ENCODE assay signal across 8 cellular contexts in the genomic region with DNA sequence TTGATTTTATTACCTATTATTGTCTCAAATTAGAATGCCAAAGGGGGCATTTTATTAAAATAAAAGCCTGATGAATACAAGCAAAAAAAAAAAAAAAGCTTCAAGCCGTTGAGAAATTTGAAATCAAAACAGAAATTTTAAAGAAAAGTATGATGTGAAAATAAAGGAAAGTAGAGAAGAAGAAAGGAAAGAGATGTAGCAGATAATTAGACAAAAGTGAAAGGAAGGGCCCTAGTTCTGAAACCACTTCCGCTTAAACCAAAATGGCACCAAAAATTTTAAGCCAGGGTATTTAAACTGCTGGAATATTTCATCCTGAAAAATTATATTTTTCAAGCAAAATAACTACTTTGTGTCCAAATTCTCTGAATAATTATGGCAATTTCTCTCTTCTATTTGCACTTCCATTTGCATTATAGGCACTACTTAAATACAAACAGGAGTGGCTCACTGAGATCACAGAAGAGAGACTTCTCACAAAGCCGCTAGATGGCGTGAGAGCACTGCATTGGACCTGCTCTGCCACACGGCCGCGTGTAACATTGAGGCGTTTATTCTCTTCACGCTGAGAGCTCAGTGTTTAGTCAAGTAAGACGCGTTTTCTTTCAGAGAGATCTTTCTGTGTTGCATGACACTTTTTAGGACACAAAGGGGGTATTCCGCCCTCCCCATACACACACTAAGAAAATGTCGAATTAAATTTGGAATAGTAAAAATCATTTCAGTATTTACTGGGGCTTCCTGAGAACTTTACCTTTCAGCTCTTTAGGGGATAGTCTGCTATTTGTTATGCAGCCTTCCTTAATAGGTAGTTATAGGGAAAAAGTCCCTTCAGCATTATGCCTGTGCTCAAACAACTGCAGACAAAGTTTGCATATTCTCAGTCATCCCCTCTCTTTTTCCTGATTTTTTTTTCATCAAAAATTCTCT.
DNase-seq lines count a peak whose midpoint lies in the region; ATAC-seq, FAIRE-seq and TF ChIP-seq lines count a peak whose summit lies in the region.

No MANE protein-coding gene starts in this region.

- H3K4me2 ChIP-seq in endothelial cell of umbilical vein (ENCODE audit: insufficient read depth, low read length) = no peak overlapping the region

- ATAC-seq in GM21576 (IDR thresholded peaks at IDR 0.05; ENCODE audit: unreplicated experiment) = peak; percentile 100
- ATAC-seq in activated CD8-positive, alpha-beta memory T cell treated with anti-CD3 and anti-CD28 coated beads, Interleukin-2, amount 10 ng/mL, durations not matched to agents 7 days and 5 days = peak; percentile 98

- intact Hi-C loops in endothelial cell of umbilical vein (cut with micrococcal nuclease) = loop anchor here (1.0 to 5.0 kb wide), 4 partner anchors 361 to 943 kb away; no protein-coding TSS in a partner anchor

- no peaks in the 10 kb centered on the region for H3K9me1 ChIP-seq in endothelial cell of umbilical vein (replicated peaks; ENCODE audit: control insufficient read depth, extremely low read depth, insufficient read depth, low read length)

- peaks cover 4% of the 10 kb centered on the region for H3K4me1 Mint-ChIP-seq in activated CD8-positive, alpha-beta memory T cell treated with anti-CD3 and anti-CD28 coated beads, Interleukin-2, amount 10 ng/mL, durations not matched to agents 7 days and 5 days

- DNase-seq in DMS153 (lab: John Stamatoyannopoulos, UW) (peak; percentile 29), NOMO-1 treated with dmso at 0.1 percent for 144 hours (lab: John Stamatoyannopoulos, UW; ENCODE audit: unreplicated experiment) (peak; percentile 41), endothelial cell of umbilical vein (ENCODE audit: low read depth, low spot score) (peak; percentile 74), middle frontal gyrus (ENCODE audit: extremely low spot score, low spot score) (peak; percentile 92)
- peak; percentile 82 for DNase-seq in activated CD8-positive, alpha-beta memory T cell treated with anti-CD3 and anti-CD28 coated beads, Interleukin-2, amount 10 ng/mL, durations not matched to agents 7 days and 5 days
- peak; percentile 37 to 41 for DNase-seq in stimulated activated CD8-positive, alpha-beta memory T cell treated with anti-CD3 and anti-CD28 coated beads, Interleukin-4, amount 100 ng/mL, for 4 hours (ENCODE audit: low read depth in 2 of 2, low spot score in 1 of 2)

- H3K27ac ChIP-seq in HUES64 (ENCODE audit: low read depth, low read length) = no peak overlapping the region
- no peak overlapping the region for H3K27ac ChIP-seq in endothelial cell of umbilical vein (ENCODE audit: insufficient read depth, low read depth, low read length)

- POLR2A ChIA-PET in endothelial cell of umbilical vein (lab: Charles Lee) = no interaction called here

- CTCF ChIA-PET in activated CD8-positive, alpha-beta memory T cell treated with anti-CD3 and anti-CD28 coated beads, Interleukin-2, amount 10 ng/mL, durations not matched to agents 7 days and 5 days (lab: Charles Lee) = interaction anchor here (0.6 to 7.5 kb wide), 23 partner anchors 9 to 949 kb away, joined by 3 to 78 read pairs (median 3); no protein-coding TSS in a partner anchor
- CTCF ChIA-PET in endothelial cell of umbilical vein (lab: Charles Lee) = interaction anchor here (0.5 to 8.3 kb wide), 47 partner anchors 9 to 1834 kb away, joined by 3 to 398 read pairs (median 4); no protein-coding TSS in a partner anchor

- H3K27ac Mint-ChIP-seq in activated CD8-positive, alpha-beta memory T cell treated with anti-CD3 and anti-CD28 coated beads, Interleukin-2, amount 10 ng/mL, durations not matched to agents 7 days and 5 days = no peak overlapping the region

- H3K4me1 ChIP-seq in HUES64 (ENCODE audit: insufficient read depth, low read length) = peaks cover 16% of the 10 kb centered on the region
- H3K4me1 ChIP-seq in endothelial cell of umbilical vein (ENCODE audit: control insufficient read depth, extremely low read depth, insufficient read depth, low read length) = no peaks in the 10 kb centered on the region

- 15% methylated on average over 11 of the region's 13 CpGs for WGBS in HUES64

- no peak for TF ChIP-seq POLR2A in endothelial cell of umbilical vein (IDR thresholded peaks at IDR 0.05; ENCODE audit: low read depth, low read length)

- no peaks in the 10 kb centered on the region for H3K9me3 ChIP-seq in HUES64 (ENCODE audit: insufficient read depth, low read depth, low read length)
- no peaks in the 10 kb centered on the region for H3K9me3 ChIP-seq in endothelial cell of umbilical vein (replicated peaks; ENCODE audit: control insufficient read depth, insufficient read depth, low read length)

- no TSS peak for BruUV-seq in endothelial cell of umbilical vein (replicated peaks; lab: Mats Ljungman, UMichigan)

- no peaks in the 10 kb centered on the region for H4K20me1 ChIP-seq in endothelial cell of umbilical vein (replicated peaks; ENCODE audit: control insufficient read depth, extremely low read depth, insufficient read depth, low read length)

- peak; percentile 80 to 82 for TF ChIP-seq CTCF in endothelial cell of umbilical vein (IDR thresholded peaks at IDR 0.05; ENCODE audit: extremely low read depth in 1 of 2, insufficient read depth in 1 of 2, low read depth in 1 of 2, low read length in 2 of 2)

- H2AFZ ChIP-seq in endothelial cell of umbilical vein (ENCODE audit: low read depth, low read length) = no peak overlapping the region

- no peak overlapping the region for H3K4me3 Mint-ChIP-seq in activated CD8-positive, alpha-beta memory T cell treated with anti-CD3 and anti-CD28 coated beads, Interleukin-2, amount 10 ng/mL, durations not matched to agents 7 days and 5 days

- no peaks in the 10 kb centered on the region for H3K79me2 ChIP-seq in endothelial cell of umbilical vein (ENCODE audit: control insufficient read depth, insufficient read depth, low read length)

- H3K9me3 Mint-ChIP-seq in activated CD8-positive, alpha-beta memory T cell treated with anti-CD3 and anti-CD28 coated beads, Interleukin-2, amount 10 ng/mL, durations not matched to agents 7 days and 5 days (ENCODE audit: low read depth) = no peaks in the 10 kb centered on the region

- peaks cover 21% of the 10 kb centered on the region for H3K27me3 Mint-ChIP-seq in activated CD8-positive, alpha-beta memory T cell treated with anti-CD3 and anti-CD28 coated beads, Interleukin-2, amount 10 ng/mL, durations not matched to agents 7 days and 5 days

- dilution Hi-C loops in endothelial cell of umbilical vein (cut with MboI; ENCODE audit: extremely low pct_ligation_motif_present, low sequenced_read_pairs) = no loop called here

- H3K36me3 Mint-ChIP-seq in activated CD8-positive, alpha-beta memory T cell treated with anti-CD3 and anti-CD28 coated beads, Interleukin-2, amount 10 ng/mL, durations not matched to agents 7 days and 5 days = no peaks in the 10 kb centered on the region

- peak overlapping the region; percentile 37 for H3K4me3 ChIP-seq in HUES64 (ENCODE audit: low read length)
- no peak overlapping the region for H3K4me3 ChIP-seq in endothelial cell of umbilical vein (replicated peaks in 1 of 3; ENCODE audit: insufficient read depth in 1 of 3, low read depth in 1 of 3, low read length in 3 of 3)

- H3K36me3 ChIP-seq in HUES64 (ENCODE audit: insufficient read depth, low read length) = no peaks in the 10 kb centered on the region
- H3K36me3 ChIP-seq in endothelial cell of umbilical vein (ENCODE audit: control insufficient read depth in 2 of 2, extremely low read depth in 1 of 2, insufficient read depth in 2 of 2, low read length in 2 of 2) = no peaks in the 10 kb centered on the region

- H3K27me3 ChIP-seq in HUES64 (ENCODE audit: insufficient read depth, low read length) (peaks cover 45% of the 10 kb centered on the region), endothelial cell of umbilical vein (ENCODE audit: control insufficient read depth in 2 of 2, insufficient read depth in 2 of 2, low read length in 2 of 2) (peaks cover 0 to 20% of the 10 kb centered on the region in 2 experiments)

- FAIRE-seq in endothelial cell of umbilical vein (lab: Jason Lieb, UNC) = peak; percentile 86

- no peak overlapping the region for H3K9ac ChIP-seq in HUES64 (ENCODE audit: low read depth, low read length)
- H3K9ac ChIP-seq in endothelial cell of umbilical vein (replicated peaks; ENCODE audit: extremely low read depth, insufficient read depth, low read length) = no peak overlapping the region

TF ChIP-seq in endothelial cell of umbilical vein, 7 proteins besides CTCF, POLR2A, EP300 and RAD21:
- TF ChIP-seq JUN (IDR thresholded peaks at IDR 0.05; ENCODE audit: borderline replicate concordance, insufficient read depth, insufficient read length, low read depth) (no peak), GATA2 (IDR thresholded peaks at IDR 0.05; ENCODE audit: insufficient read depth, insufficient read length, low read depth, low read length) (no peak), POLR2AphosphoS5 (IDR thresholded peaks at IDR 0.05; ENCODE audit: insufficient read depth, low read depth, low read length) (no peak), EZH2 (IDR thresholded peaks at IDR 0.05; ENCODE audit: borderline replicate concordance, low read depth, low read length, severe bottlenecking) (no peak), FOS (IDR thresholded peaks at IDR 0.05; ENCODE audit: borderline replicate concordance, insufficient read depth, low read length) (no peak), MYC (IDR thresholded peaks at IDR 0.05; ENCODE audit: low read depth, low read length) (no peak)
- TF ChIP-seq, protein P1, sequence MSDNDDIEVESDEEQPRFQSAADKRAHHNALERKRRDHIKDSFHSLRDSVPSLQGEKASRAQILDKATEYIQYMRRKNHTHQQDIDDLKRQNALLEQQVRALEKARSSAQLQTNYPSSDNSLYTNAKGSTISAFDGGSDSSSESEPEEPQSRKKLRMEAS (IDR thresholded peaks at IDR 0.05; ENCODE audit: insufficient read depth, insufficient read length) = no peak

Comparison
In these comparisons a context has a peak if more than half of its experiments do, and no peak if none do; other contexts are left out.
1. DNase-seq: peak in every context shown above with its lines; median percentile 92 in middle frontal gyrus; 82 in activated CD8-positive, alpha-beta memory T cell treated with anti-CD3 and anti-CD28 coated beads, Interleukin-2, amount 10 ng/mL, durations not matched to agents 7 days and 5 days; 74 in endothelial cell of umbilical vein; 41 in NOMO-1 treated with dmso at 0.1 percent for 144 hours; 39 in stimulated activated CD8-positive, alpha-beta memory T cell treated with anti-CD3 and anti-CD28 coated beads, Interleukin-4, amount 100 ng/mL, for 4 hours; 29 in DMS153.